2 cellular contexts compared by ENCODE assay signal in genomic region chr2:26429779-26430654, GRCh38.
TF ChIP-seq lines count a peak whose summit lies in the region.

No MANE protein-coding gene starts in this region.

TF ChIP-seq in HEK293, 187 proteins besides CTCF, POLR2A, EP300 and RAD21:
- TF ChIP-seq ZNF530 (tag by site-specific recombination; IDR thresholded peaks at IDR 0.05; ENCODE audit: low read depth) (no peak), REPIN1 (tag by site-specific recombination; IDR thresholded peaks at IDR 0.05; ENCODE audit: low read depth) (no peak), PRDM6 (tag by site-specific recombination; IDR thresholded peaks at IDR 0.05) (0 out of 2 replicates have a peak, but pooled peaks have one; percentile 22), ZBTB20 (tag by site-specific recombination; IDR thresholded peaks at IDR 0.05) (peak; percentile 73), ZBTB8A (tag by site-specific recombination; IDR thresholded peaks at IDR 0.05) (no peak), SP3 (tag by site-specific recombination; IDR thresholded peaks at IDR 0.05) (no peak)

TF ChIP-seq in GM23338, 12 proteins besides CTCF, POLR2A, EP300 and RAD21:
- TF ChIP-seq EZH2phosphoT487 (IDR thresholded peaks at IDR 0.05; ENCODE audit: unreplicated experiment) (no peak), ZNF331 (CRISPR knock-in tag; IDR thresholded peaks at IDR 0.05; ENCODE audit: low read depth) (no peak), CREB1 (CRISPR knock-in tag; IDR thresholded peaks at IDR 0.05; ENCODE audit: low read depth) (no peak), POLR2AphosphoS5 (IDR thresholded peaks at IDR 0.05; ENCODE audit: low read depth) (no peak), JUNB (IDR thresholded peaks at IDR 0.05; ENCODE audit: unreplicated experiment) (no peak)
